In the genomic region with DNA sequence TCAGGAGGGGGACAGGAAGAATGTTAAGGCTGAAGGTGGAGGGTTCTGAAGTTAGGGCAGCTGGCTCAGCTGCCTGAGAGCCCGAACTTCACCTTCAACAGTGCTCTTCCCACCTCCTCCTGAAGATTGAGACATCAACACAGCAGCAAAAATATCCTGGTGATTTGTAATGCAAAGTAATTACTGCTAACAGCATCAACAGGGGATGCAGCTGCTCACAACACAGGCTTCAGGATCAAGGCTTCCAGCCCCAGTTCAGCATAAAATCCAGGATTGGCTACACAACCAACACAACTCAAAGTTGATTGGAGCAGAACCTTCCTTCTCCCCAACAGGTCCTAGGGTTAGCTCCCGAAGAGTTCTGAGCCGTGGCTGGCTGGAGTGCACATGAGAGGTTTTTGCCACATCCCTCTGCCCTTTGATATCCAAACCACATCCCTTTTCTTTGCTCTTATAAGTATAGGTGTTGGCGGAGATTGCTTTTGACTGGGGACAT, we compare ENCODE assay signal across 11 cellular contexts.
DNase-seq lines count a peak whose midpoint lies in the region; ATAC-seq, FAIRE-seq and TF ChIP-seq lines count a peak whose summit lies in the region.
"Had no signal": no experiment of that assay in that cellular context is flagged by ENCODE, and none has a peak within 500 bp of the region (broad histone marks: within the 10 kb centered on the region; RNA-seq: fewer than 3 reads in every experiment).

No MANE protein-coding gene starts in this region.

- no TSS peak for BruUV-seq in endothelial cell of umbilical vein (replicated peaks; lab: Mats Ljungman, UMichigan)

- H2BK5ac ChIP-seq in H9 (ENCODE audit: insufficient read length, low read length) = no peak overlapping the region

- no peak overlapping the region; the same call in 1 of the 2 replicates for H3K4me3 ChIP-seq in SK-N-MC
- H3K4me3 ChIP-seq in endothelial cell of umbilical vein (replicated peaks in 1 of 3; ENCODE audit: insufficient read depth in 1 of 3, low read depth in 1 of 3, low read length in 3 of 3) = no peak overlapping the region
- peak overlapping the region; percentile 5 to 61 (median 42) for H3K4me3 ChIP-seq in skeletal muscle tissue (ENCODE audit: low read length in 3 of 3)
- H3K4me3 ChIP-seq: esophagus squamous epithelium had no signal

- H3K56ac ChIP-seq in H9 (ENCODE audit: insufficient read length, low read depth, low read length) = no peak overlapping the region

- H3K9me3 ChIP-seq in H9 (ENCODE audit: control insufficient read depth, low read depth, low read length) (no peaks in the 10 kb centered on the region), SK-N-MC (ENCODE audit: low read depth, low read length) (no peaks in the 10 kb centered on the region), endothelial cell of umbilical vein (replicated peaks; ENCODE audit: control insufficient read depth, insufficient read depth, low read length) (no peaks in the 10 kb centered on the region), skeletal muscle tissue (ENCODE audit: control insufficient read depth in 3 of 3, low read length in 3 of 3) (no peaks in the 10 kb centered on the region)
- H3K9me3 ChIP-seq: esophagus squamous epithelium had no signal

- no peak overlapping the region for H3K9ac ChIP-seq in H9 (ENCODE audit: extremely low read depth, insufficient read length, low read length)
- no peak overlapping the region for H3K9ac ChIP-seq in SK-N-MC (ENCODE audit: insufficient read length)
- H3K9ac ChIP-seq in endothelial cell of umbilical vein (replicated peaks; ENCODE audit: extremely low read depth, insufficient read depth, low read length) = no peak overlapping the region
- H3K9ac ChIP-seq in skeletal muscle tissue (ENCODE audit: low read depth in 1 of 3, low read length in 3 of 3) = peak overlapping the region in 2 of 3 donors; percentile 24 to 78

- FAIRE-seq in endothelial cell of umbilical vein (lab: Jason Lieb, UNC) = no peak

- no peak overlapping the region for H4K5ac ChIP-seq in H9 (ENCODE audit: insufficient read length, low read depth, low read length)

- H3K4me3 Mint-ChIP-seq in H9 = no peak overlapping the region
- H3K4me3 Mint-ChIP-seq in activated CD8-positive, alpha-beta memory T cell treated with anti-CD3 and anti-CD28 coated beads, Interleukin-2, amount 10 ng/mL, durations not matched to agents 7 days and 5 days = no peak overlapping the region

- no peak overlapping the region for H2AK5ac ChIP-seq in H9 (ENCODE audit: insufficient read length, low read length)

- no peaks in the 10 kb centered on the region for H3K79me2 ChIP-seq in H9 (ENCODE audit: insufficient read depth, low read length)
- no peaks in the 10 kb centered on the region for H3K79me2 ChIP-seq in endothelial cell of umbilical vein (ENCODE audit: control insufficient read depth, insufficient read depth, low read length)

- no peak overlapping the region for H2BK20ac ChIP-seq in H9 (ENCODE audit: low read depth, low read length, poor library complexity, severe bottlenecking)

- no peaks in the 10 kb centered on the region for H3K79me1 ChIP-seq in H9 (ENCODE audit: insufficient read depth, low read depth, low read length, poor library complexity, severe bottlenecking)

- H3K36me3 Mint-ChIP-seq in H9 (ENCODE audit: insufficient read depth in 1 of 3, low read depth in 3 of 3) = no peaks in the 10 kb centered on the region; a peak in 1 of 7 replicates
- H3K36me3 Mint-ChIP-seq in activated CD8-positive, alpha-beta memory T cell treated with anti-CD3 and anti-CD28 coated beads, Interleukin-2, amount 10 ng/mL, durations not matched to agents 7 days and 5 days = no peaks in the 10 kb centered on the region

- no peak overlapping the region for H3T11ph ChIP-seq in H9 (ENCODE audit: low read length)

- no peaks in the 10 kb centered on the region for H3K27me3 Mint-ChIP-seq in H9 (ENCODE audit: low read depth)
- peaks cover 40% of the 10 kb centered on the region for H3K27me3 Mint-ChIP-seq in activated CD8-positive, alpha-beta memory T cell treated with anti-CD3 and anti-CD28 coated beads, Interleukin-2, amount 10 ng/mL, durations not matched to agents 7 days and 5 days

- H3K9me1 ChIP-seq in endothelial cell of umbilical vein (replicated peaks; ENCODE audit: control insufficient read depth, extremely low read depth, insufficient read depth, low read length) = no peaks in the 10 kb centered on the region

- H4K20me1 ChIP-seq in H9 (ENCODE audit: control insufficient read depth, insufficient read depth, insufficient read length) (no peaks in the 10 kb centered on the region), endothelial cell of umbilical vein (replicated peaks; ENCODE audit: control insufficient read depth, extremely low read depth, insufficient read depth, low read length) (no peaks in the 10 kb centered on the region)

- DNase-seq in H9 (peak; percentile 40), SK-N-MC (ENCODE audit: low read depth, low spot score) (no peak), endothelial cell of umbilical vein (ENCODE audit: low read depth, low spot score) (no peak), amygdala (lab: John Stamatoyannopoulos, UW) (no peak)
- DNase-seq in activated CD8-positive, alpha-beta memory T cell treated with anti-CD3 and anti-CD28 coated beads, Interleukin-2, amount 10 ng/mL, durations not matched to agents 7 days and 5 days = no peak
- DNase-seq: activated T-cell treated with anti-CD3 and anti-CD28 coated beads, Interleukin-2, amount 50 U/mL, for 72 hours; esophagus squamous epithelium; NCI-H1048; NCI-H510A had no signal

- TF ChIP-seq CTCF in H9 (conservative IDR thresholded peaks at IDR 0.05) (no peak), endothelial cell of umbilical vein (IDR thresholded peaks at IDR 0.05; ENCODE audit: extremely low read depth in 1 of 2, insufficient read depth in 1 of 2, low read depth in 1 of 2, low read length in 2 of 2) (no peak)

- intact Hi-C loops in endothelial cell of umbilical vein (cut with micrococcal nuclease) = no loop called here

- no peaks in the 10 kb centered on the region for H3K9me3 Mint-ChIP-seq in H9
- H3K9me3 Mint-ChIP-seq in activated CD8-positive, alpha-beta memory T cell treated with anti-CD3 and anti-CD28 coated beads, Interleukin-2, amount 10 ng/mL, durations not matched to agents 7 days and 5 days (ENCODE audit: low read depth) = peaks cover 2% of the 10 kb centered on the region

- H2BK15ac ChIP-seq in H9 (ENCODE audit: low read depth, low read length) = no peak overlapping the region

- dilution Hi-C loops in endothelial cell of umbilical vein (cut with MboI; ENCODE audit: extremely low pct_ligation_motif_present, low sequenced_read_pairs) = no loop called here

- no peak overlapping the region for H3K27ac Mint-ChIP-seq in H9
- H3K27ac Mint-ChIP-seq in activated CD8-positive, alpha-beta memory T cell treated with anti-CD3 and anti-CD28 coated beads, Interleukin-2, amount 10 ng/mL, durations not matched to agents 7 days and 5 days = no peak overlapping the region
- H3K27ac Mint-ChIP-seq: activated T-cell treated with anti-CD3 and anti-CD28 coated beads, Interleukin-2, amount 50 U/mL, for 72 hours had no signal

- POLR2A ChIA-PET in endothelial cell of umbilical vein (lab: Charles Lee) = no interaction called here

- H2BK120ac ChIP-seq in H9 (ENCODE audit: low read depth, low read length, poor library complexity, severe bottlenecking) = no peak overlapping the region

- no peak overlapping the region for H4K91ac ChIP-seq in H9 (ENCODE audit: insufficient read length, low read depth, low read length)

- CTCF ChIA-PET in endothelial cell of umbilical vein (lab: Charles Lee) = no interaction called here
- CTCF ChIA-PET in activated CD8-positive, alpha-beta memory T cell treated with anti-CD3 and anti-CD28 coated beads, Interleukin-2, amount 10 ng/mL, durations not matched to agents 7 days and 5 days (lab: Charles Lee) = no interaction called here

- H3K23me2 ChIP-seq in H9 (ENCODE audit: insufficient read length, low read depth, low read length, poor library complexity, severe bottlenecking) = no peaks in the 10 kb centered on the region

- no peaks in the 10 kb centered on the region for H3K27me3 ChIP-seq in H9 (ENCODE audit: insufficient read depth, low read length)
- H3K27me3 ChIP-seq in endothelial cell of umbilical vein (ENCODE audit: control insufficient read depth in 2 of 2, insufficient read depth in 2 of 2, low read length in 2 of 2) = no peaks in the 10 kb centered on the region
- H3K27me3 ChIP-seq in skeletal muscle tissue (ENCODE audit: control insufficient read depth in 3 of 3, insufficient read depth in 3 of 3, low read length in 3 of 3) = no peaks in the 10 kb centered on the region
- H3K27me3 ChIP-seq: esophagus squamous epithelium had no signal

- H2AFZ ChIP-seq in H9 (ENCODE audit: low read length) = no peak overlapping the region
- peak overlapping the region; percentile 26 for H2AFZ ChIP-seq in endothelial cell of umbilical vein (ENCODE audit: low read depth, low read length)

- no CpG with 5 or more reads among the region's 4 CpGs for WGBS in H9 (ENCODE audit: extremely low coverage, insufficient read length, low lambda C conversion rate)

- no peak overlapping the region for H3K18ac ChIP-seq in H9 (ENCODE audit: insufficient read length, low read depth, low read length)

- H3K36me3 ChIP-seq in SK-N-MC (ENCODE audit: insufficient read depth, low read length) (no peaks in the 10 kb centered on the region), endothelial cell of umbilical vein (ENCODE audit: control insufficient read depth in 2 of 2, extremely low read depth in 1 of 2, insufficient read depth in 2 of 2, low read length in 2 of 2) (no peaks in the 10 kb centered on the region), skeletal muscle tissue (ENCODE audit: control insufficient read depth in 3 of 3, insufficient read depth in 3 of 3, low read length in 3 of 3) (no peaks in the 10 kb centered on the region)

- no peak for TF ChIP-seq POLR2A in endothelial cell of umbilical vein (IDR thresholded peaks at IDR 0.05; ENCODE audit: low read depth, low read length)
- TF ChIP-seq POLR2A in GM18505 (IDR thresholded peaks at IDR 0.05; ENCODE audit: borderline replicate concordance, extremely low read depth, insufficient read depth, insufficient read length) = no peak

- no peak overlapping the region for H3K14ac ChIP-seq in H9 (ENCODE audit: insufficient read depth, low read length)

- H3K4me1 ChIP-seq in H9 (ENCODE audit: insufficient read depth, low read length) = no peaks in the 10 kb centered on the region
- peaks cover 12% of the 10 kb centered on the region for H3K4me1 ChIP-seq in endothelial cell of umbilical vein (ENCODE audit: control insufficient read depth, extremely low read depth, insufficient read depth, low read length)
- H3K4me1 ChIP-seq in skeletal muscle tissue (ENCODE audit: control insufficient read depth in 3 of 3, insufficient read depth in 3 of 3, low read length in 3 of 3) = peaks cover 32 to 38% (median 38%) of the 10 kb centered on the region in 3 donors

- H3K4me2 ChIP-seq in H9 (ENCODE audit: insufficient read depth, insufficient read length, low read length) (no peak overlapping the region), endothelial cell of umbilical vein (ENCODE audit: insufficient read depth, low read length) (no peak overlapping the region)

- H3K4me1 Mint-ChIP-seq in H9 = peaks cover 26 to 27% of the 10 kb centered on the region in 2 experiments
- H3K4me1 Mint-ChIP-seq in activated CD8-positive, alpha-beta memory T cell treated with anti-CD3 and anti-CD28 coated beads, Interleukin-2, amount 10 ng/mL, durations not matched to agents 7 days and 5 days = no peaks in the 10 kb centered on the region

- no peak overlapping the region for H3K23ac ChIP-seq in H9 (ENCODE audit: insufficient read length, low read depth, low read length)

- H3K27ac ChIP-seq in H9 (ENCODE audit: insufficient read length, low read depth, low read length) (no peak overlapping the region), SK-N-MC (peak overlapping the region; percentile 31; the same call in 1 of the 2 replicates), endothelial cell of umbilical vein (ENCODE audit: insufficient read depth, low read depth, low read length) (no peak overlapping the region), skeletal muscle tissue (ENCODE audit: low read depth, low read length) (peak overlapping the region; percentile 61)
- H3K27ac ChIP-seq: esophagus squamous epithelium had no signal

- H4K8ac ChIP-seq in H9 (replicated peaks; ENCODE audit: insufficient read length, low read depth, low read length) = no peak overlapping the region

- H2BK12ac ChIP-seq in H9 (ENCODE audit: insufficient read length, low read depth, low read length) = no peak overlapping the region

- no peak for ATAC-seq in GM18505 (IDR thresholded peaks at IDR 0.05; ENCODE audit: unreplicated experiment)
- no peak for ATAC-seq in activated CD8-positive, alpha-beta memory T cell treated with anti-CD3 and anti-CD28 coated beads, Interleukin-2, amount 10 ng/mL, durations not matched to agents 7 days and 5 days

- H3K4ac ChIP-seq in H9 (ENCODE audit: low read depth, low read length) = no peak overlapping the region

Comparison
In these comparisons a context has a peak if more than half of its experiments do, and no peak if none do; other contexts are left out.
1. H3K27ac ChIP-seq: peak in SK-N-MC (single experiment) and skeletal muscle tissue (single experiment); none in H9 (single experiment) and endothelial cell of umbilical vein (single experiment).
2. H3K9ac ChIP-seq: peak in skeletal muscle tissue (2 of 3); none in H9 (single experiment), SK-N-MC (single experiment) and endothelial cell of umbilical vein (single experiment).
3. H3K4me3 ChIP-seq: peak in skeletal muscle tissue (3 of 3); none in SK-N-MC (single experiment) and endothelial cell of umbilical vein (0 of 3).